17 cellular contexts compared by ENCODE assay signal in genomic region chr7:74293577-74293908, GRCh38. TPM values are rescaled to one million over a fixed set of nuclear protein-coding genes. Genes with fewer than 3 reads are reported as not detected.
DNase-seq lines count a peak whose midpoint lies in the region; TF ChIP-seq lines count a peak whose summit lies in the region.
"Had no signal": no experiment of that assay in that cellular context is flagged by ENCODE, and none has a peak within 500 bp of the region (broad histone marks: within the 10 kb centered on the region; RNA-seq: fewer than 3 reads in every experiment).

No MANE protein-coding gene starts in this region.

- H3K4me1 Mint-ChIP-seq in IgD-negative memory B cell (peaks cover 33 to 35% (median 34%) of the 10 kb centered on the region in 3 donors), type B pancreatic cell (ENCODE audit: unreplicated experiment) (peaks cover 44% of the 10 kb centered on the region)
- peaks cover 16% of the 10 kb centered on the region for H3K4me1 Mint-ChIP-seq in activated CD4-positive, alpha-beta T cell treated with anti-CD3 and anti-CD28 coated beads, Interleukin-2, amount 10 ng/mL, durations not matched to agents 7 days and 5 days

- peaks cover 15% of the 10 kb centered on the region for H3K4me1 ChIP-seq in colonic mucosa
- H3K4me1 ChIP-seq in muscle layer of duodenum (ENCODE audit: control insufficient read depth in 1 of 2, insufficient read depth in 2 of 2, low read length in 2 of 2) = peaks cover 14 to 39% of the 10 kb centered on the region in 2 donors
- H3K4me1 ChIP-seq in PC-9 (replicated peaks; ENCODE audit: insufficient read depth) = peaks cover 13% of the 10 kb centered on the region

- H3K36me3 ChIP-seq in colonic mucosa = no peaks in the 10 kb centered on the region
- H3K36me3 ChIP-seq in muscle layer of duodenum (ENCODE audit: control insufficient read depth in 1 of 2, insufficient read depth in 2 of 2, low read length in 2 of 2) = no peaks in the 10 kb centered on the region
- no peaks in the 10 kb centered on the region for H3K36me3 ChIP-seq in PC-9 (ENCODE audit: low read depth)

- H3K27ac Mint-ChIP-seq in IgD-negative memory B cell (peak overlapping the region in 1 of 3 donors; percentile 51), type B pancreatic cell (peak overlapping the region; percentile 83)
- H3K27ac Mint-ChIP-seq in activated CD4-positive, alpha-beta T cell treated with anti-CD3 and anti-CD28 coated beads, Interleukin-2, amount 10 ng/mL, durations not matched to agents 7 days and 5 days = no peak overlapping the region
- H3K27ac Mint-ChIP-seq: activated T-helper 17 cell treated with anti-CD3 and anti-CD28 coated beads, Interleukin-2, amount 50 U/mL, for 72 hours; CD8-positive, alpha-beta memory T cell had no signal

- DNase-seq in colonic mucosa (no peak), type B pancreatic cell (ENCODE audit: extremely low spot score, unreplicated experiment) (no peak), PC-9 (no peak), kidney tubule cell (ENCODE audit: low spot score) (no peak)
- no peak for DNase-seq in activated CD4-positive, alpha-beta T cell treated with anti-CD3 and anti-CD28 coated beads, Interleukin-2, amount 10 ng/mL, durations not matched to agents 7 days and 5 days
- DNase-seq: activated CD4-positive, alpha-beta T cell treated with anti-CD3 and anti-CD28 coated beads, Interleukin-2, amount 50 U/mL, for 48 hours; CD8-positive, alpha-beta memory T cell; GDM1; mammary epithelial cell; NCI-H2029; NCI-H82; SHP77; stimulated activated CD4-positive, alpha-beta T cell treated with anti-CD3 and anti-CD28 coated beads, Interleukin-2, amount 100 ng/mL, for 24 hours; T1000 had no signal

- POLR2A ChIA-PET in PC-9 (lab: Charles Lee; ENCODE audit: unreplicated experiment) = no interaction called here
- POLR2A ChIA-PET in activated CD4-positive, alpha-beta T cell treated with anti-CD3 and anti-CD28 coated beads, Interleukin-2, amount 10 ng/mL, durations not matched to agents 7 days and 5 days (lab: Charles Lee) = no interaction called here

- BruUV-seq in PC-9 (replicated peaks; lab: Mats Ljungman, UMichigan) = no TSS peak

- H3K4me3 Mint-ChIP-seq in IgD-negative memory B cell (peak overlapping the region; percentile 21 to 89 (median 54)), type B pancreatic cell (peak overlapping the region; percentile 73)
- H3K4me3 Mint-ChIP-seq in activated CD4-positive, alpha-beta T cell treated with anti-CD3 and anti-CD28 coated beads, Interleukin-2, amount 10 ng/mL, durations not matched to agents 7 days and 5 days = no peak overlapping the region
- H3K4me3 Mint-ChIP-seq: activated T-helper 17 cell treated with anti-CD3 and anti-CD28 coated beads, Interleukin-2, amount 50 U/mL, for 72 hours had no signal

- CTCF ChIA-PET in PC-9 (lab: Charles Lee) = no interaction called here
- CTCF ChIA-PET in activated CD4-positive, alpha-beta T cell treated with anti-CD3 and anti-CD28 coated beads, Interleukin-2, amount 10 ng/mL, durations not matched to agents 7 days and 5 days (lab: Charles Lee) = no interaction called here

- H3K9me2 ChIP-seq in PC-9 (ENCODE audit: insufficient read depth) = no peaks in the 10 kb centered on the region

- H3K4me3 ChIP-seq in colonic mucosa = peak overlapping the region; percentile 5
- no peak overlapping the region for H3K4me3 ChIP-seq in muscle layer of duodenum (ENCODE audit: low read depth in 1 of 2, low read length in 2 of 2)
- no peak overlapping the region for H3K4me3 ChIP-seq in PC-9

- H2AFZ ChIP-seq in PC-9 = no peak overlapping the region

- H3K27ac ChIP-seq in colonic mucosa = peak overlapping the region; percentile 87
- peak overlapping the region; percentile 67 for H3K27ac ChIP-seq in muscle layer of duodenum (ENCODE audit: low read length)
- H3K27ac ChIP-seq in PC-9 = no peak overlapping the region

- intact Hi-C loops in colonic mucosa (cut with DNase I) = loop anchor here (10.0 kb wide), 1 partner anchor 71 kb away; no protein-coding TSS in a partner anchor
- intact Hi-C loops in PC-9 (cut with micrococcal nuclease; ENCODE audit: unreplicated experiment) = loop anchor here (5.0 kb wide), 1 partner anchor 99 kb away; no protein-coding TSS in a partner anchor

- H3K9me3 ChIP-seq in colonic mucosa (no peaks in the 10 kb centered on the region), muscle layer of duodenum (ENCODE audit: control insufficient read depth in 1 of 2, low read length in 2 of 2) (no peaks in the 10 kb centered on the region), PC-9 (ENCODE audit: insufficient read depth, low read depth) (no peaks in the 10 kb centered on the region)

- H3K27me3 ChIP-seq in colonic mucosa (no peaks in the 10 kb centered on the region), muscle layer of duodenum (ENCODE audit: low read depth, low read length) (no peaks in the 10 kb centered on the region), PC-9 (ENCODE audit: insufficient read depth, low read depth) (no peaks in the 10 kb centered on the region)

- H4K20me1 ChIP-seq in PC-9 (ENCODE audit: insufficient read depth) = no peaks in the 10 kb centered on the region; the same call in 1 of the 2 replicates

- no peak overlapping the region for H3K4me2 ChIP-seq in PC-9

- peaks cover 2% of the 10 kb centered on the region for H3K36me3 Mint-ChIP-seq in IgD-negative memory B cell
- H3K36me3 Mint-ChIP-seq in type B pancreatic cell = peaks cover 4% of the 10 kb centered on the region
- H3K36me3 Mint-ChIP-seq in activated CD4-positive, alpha-beta T cell treated with anti-CD3 and anti-CD28 coated beads, Interleukin-2, amount 10 ng/mL, durations not matched to agents 7 days and 5 days (ENCODE audit: low read depth) = no peaks in the 10 kb centered on the region

- H3K9ac ChIP-seq in colonic mucosa (ENCODE audit: low read depth in 2 of 2, low read length in 2 of 2) = peak overlapping the region; percentile 46 to 79

- H3K27me3 Mint-ChIP-seq in IgD-negative memory B cell (no peaks in the 10 kb centered on the region), type B pancreatic cell (no peaks in the 10 kb centered on the region)
- peaks cover 16% of the 10 kb centered on the region for H3K27me3 Mint-ChIP-seq in activated CD4-positive, alpha-beta T cell treated with anti-CD3 and anti-CD28 coated beads, Interleukin-2, amount 10 ng/mL, durations not matched to agents 7 days and 5 days
- H3K27me3 Mint-ChIP-seq: CD8-positive, alpha-beta memory T cell had no signal

- peaks cover 6% of the 10 kb centered on the region; the same call in 1 of the 2 replicates for H3F3A ChIP-seq in PC-9 (ENCODE audit: insufficient read depth, low read depth)

- H3K9me3 Mint-ChIP-seq in IgD-negative memory B cell (no peaks in the 10 kb centered on the region), type B pancreatic cell (no peaks in the 10 kb centered on the region)
- no peaks in the 10 kb centered on the region for H3K9me3 Mint-ChIP-seq in activated CD4-positive, alpha-beta T cell treated with anti-CD3 and anti-CD28 coated beads, Interleukin-2, amount 10 ng/mL, durations not matched to agents 7 days and 5 days
- H3K9me3 Mint-ChIP-seq: activated T-helper 17 cell treated with anti-CD3 and anti-CD28 coated beads, Interleukin-2, amount 50 U/mL, for 72 hours; CD8-positive, alpha-beta memory T cell had no signal

- H3K79me2 ChIP-seq in PC-9 (ENCODE audit: low read depth) = peaks cover 10% of the 10 kb centered on the region; the same call in 1 of the 2 replicates

- TF ChIP-seq CTCF in colonic mucosa (IDR thresholded peaks at IDR 0.05) = no peak
- TF ChIP-seq CTCF in type B pancreatic cell (conservative IDR thresholded peaks at IDR 0.05) = no peak
- no peak for TF ChIP-seq CTCF in PC-9 (conservative IDR thresholded peaks at IDR 0.05)

RNA-seq across cellular contexts. Expression of gene CLIP2, which starts 4.3 kb away (rescaled TPM):
- polyA plus RNA-seq in IgD-negative memory B cell = 7.1 TPM
- total RNA-seq in colonic mucosa (10 to 100 TPM; 77.8 to 81.6 TPM), type B pancreatic cell (ENCODE audit: low replicate concordance) (45.0 and 48.9 TPM in 2 replicates), PC-9 (2021) (37.9 and 48.0 TPM in 2 replicates)
- total RNA-seq in activated CD4-positive, alpha-beta T cell treated with anti-CD3 and anti-CD28 coated beads, Interleukin-2, amount 10 ng/mL, durations not matched to agents 7 days and 5 days = under 1 TPM; 0.72 to 0.89 TPM

RNA-seq across cellular contexts. Expression of gene RFC2, which starts 39.3 kb away (rescaled TPM):
- polyA plus RNA-seq in IgD-negative memory B cell = 46.6 TPM
- total RNA-seq in colonic mucosa (10 to 100 TPM; 18.5 to 43.8 TPM), type B pancreatic cell (ENCODE audit: low replicate concordance) (26.5 and 40.9 TPM in 2 replicates), PC-9 (2021) (65.5 and 75.7 TPM in 2 replicates)
- 10 to 100 TPM; 52.2 to 62.9 TPM for total RNA-seq in activated CD4-positive, alpha-beta T cell treated with anti-CD3 and anti-CD28 coated beads, Interleukin-2, amount 10 ng/mL, durations not matched to agents 7 days and 5 days

Comparison
In these comparisons a context has a peak if more than half of its experiments do, and no peak if none do; other contexts are left out.
1. RNA of gene CLIP2, which starts 4.3 kb away (total RNA-seq): 77.8 to 81.6 TPM in colonic mucosa, 45.0 to 48.9 TPM in type B pancreatic cell and 37.9 to 48.0 TPM in PC-9; 0.72 to 0.89 TPM in activated CD4-positive, alpha-beta T cell treated with anti-CD3 and anti-CD28 coated beads, Interleukin-2, amount 10 ng/mL, durations not matched to agents 7 days and 5 days; every median in the first group is over 10 times any median in the second.